Comparison of ENCODE assay signal across 8 cellular contexts in the genomic region with DNA sequence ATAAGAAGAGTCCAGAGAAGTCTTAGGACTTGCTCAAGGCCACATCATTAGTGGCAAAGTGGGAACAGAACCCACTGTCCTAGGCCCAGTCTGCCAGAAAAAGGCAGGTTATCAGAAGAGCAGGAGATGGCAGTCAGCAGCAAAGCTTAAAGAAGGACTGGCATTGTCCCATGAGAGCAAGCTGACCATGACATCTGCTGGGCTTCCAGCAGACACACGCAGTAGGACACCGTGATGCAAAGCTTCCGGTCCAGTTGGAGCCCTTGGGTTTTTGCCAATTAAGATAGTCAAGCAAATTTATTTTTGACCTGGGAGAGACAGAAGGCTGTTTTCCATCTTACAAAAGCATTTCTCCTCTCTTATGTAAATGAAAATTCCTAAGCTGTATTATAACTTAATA. TPM values are rescaled to one million over a fixed set of nuclear protein-coding genes. Genes with fewer than 3 reads are reported as not detected.
DNase-seq lines count a peak whose midpoint lies in the region; ATAC-seq, FAIRE-seq and TF ChIP-seq lines count a peak whose summit lies in the region.

No MANE protein-coding gene starts in this region.

- no peaks in the 10 kb centered on the region for H3K27me3 ChIP-seq in duodenal mucosa (ENCODE audit: control insufficient read depth in 1 of 2, insufficient read depth in 2 of 2, low read length in 2 of 2)

- intact Hi-C loops in natural killer cell (cut with micrococcal nuclease) = loop anchor here (5.0 kb wide), 1 partner anchor 33 kb away; no protein-coding TSS in a partner anchor

- no peak for TF ChIP-seq CTCF in C4-2B (conservative IDR thresholded peaks at IDR 0.05)
- TF ChIP-seq CTCF in natural killer cell (IDR thresholded peaks at IDR 0.05) = no peak

- H3K4me3 Mint-ChIP-seq in natural killer cell = no peak overlapping the region

- peaks cover 62 to 70% of the 10 kb centered on the region in 2 donors for H3K4me1 Mint-ChIP-seq in natural killer cell

- H3K27me3 Mint-ChIP-seq in natural killer cell (ENCODE audit: low read depth in 2 of 2) = no peaks in the 10 kb centered on the region

- DNase-seq in NCI-H69 (lab: John Stamatoyannopoulos, UW) = peak; percentile 79
- no peak for DNase-seq in natural killer cell
- no peak for DNase-seq in HPDE6-E6E7 (ENCODE audit: extremely low spot score)
- no peak for DNase-seq in NCI-H748 treated with DMSO at 0.1 percent for 48 hours (lab: John Stamatoyannopoulos, UW)
- DNase-seq in urothelium cell line (ENCODE audit: low spot score) = no peak

- H3K36me3 ChIP-seq in duodenal mucosa (ENCODE audit: control insufficient read depth in 1 of 2, insufficient read depth in 2 of 2, low read length in 2 of 2) = peaks cover 12 to 43% of the 10 kb centered on the region in 2 donors

- H3K27ac Mint-ChIP-seq in natural killer cell = peak overlapping the region; percentile 96 to 98

- H3K4me3 ChIP-seq in duodenal mucosa (ENCODE audit: low read depth in 1 of 2, low read length in 2 of 2) = peak overlapping the region; percentile 4 to 31

- peaks cover 25% of the 10 kb centered on the region for H3K36me3 Mint-ChIP-seq in natural killer cell

- ATAC-seq in natural killer cell (no peak), HG02840 (IDR thresholded peaks at IDR 0.05; ENCODE audit: low FRiP score, unreplicated experiment) (no peak)

- peaks cover 54 to 58% of the 10 kb centered on the region in 2 donors for H3K4me1 ChIP-seq in duodenal mucosa (ENCODE audit: control insufficient read depth in 1 of 2, insufficient read depth in 2 of 2, low read length in 2 of 2)

- no peak for FAIRE-seq in urothelium cell line (lab: Jason Lieb, UNC)

- no peaks in the 10 kb centered on the region for H3K9me3 ChIP-seq in duodenal mucosa (ENCODE audit: control insufficient read depth in 1 of 2, low read length in 2 of 2)

- peak overlapping the region; percentile 8 to 53 for H3K9ac ChIP-seq in duodenal mucosa (ENCODE audit: low read depth in 1 of 2, low read length in 2 of 2)

- no peaks in the 10 kb centered on the region for H3K9me3 Mint-ChIP-seq in natural killer cell

- H3K27ac ChIP-seq in C4-2B (peak overlapping the region; percentile 39), duodenal mucosa (ENCODE audit: low read depth, low read length) (peak overlapping the region; percentile 74)

RNA-seq across cellular contexts. Expression of a gene that starts 42.1 kb away (rescaled TPM):
- 10 to 100 TPM; 40.3 to 68.3 (median 56.7) TPM for total RNA-seq in natural killer cell
